In genomic region chr17:10073026-10073425, GRCh38 we compare ENCODE assay signal across 29 cellular contexts.
DNase-seq lines count a peak whose midpoint lies in the region; ATAC-seq and TF ChIP-seq lines count a peak whose summit lies in the region.
"Had no signal": no experiment of that assay in that cellular context is flagged by ENCODE, and none has a peak within 500 bp of the region (broad histone marks: within the 10 kb centered on the region; RNA-seq: fewer than 3 reads in every experiment).

No MANE protein-coding gene starts in this region.

- DNase-seq in CD14-positive monocyte (ENCODE audit: low spot score) (no peak), RWPE2 (ENCODE audit: low spot score) (no peak), glutamatergic neuron (no peak), sciatic nerve (ENCODE audit: low spot score) (peak; percentile 45), cerebellar cortex (ENCODE audit: low spot score) (no peak), vagina (ENCODE audit: extremely low spot score in 2 of 2) (no peak), thyroid gland (no peak)
- DNase-seq: activated CD8-positive, alpha-beta memory T cell treated with anti-CD3 and anti-CD28 coated beads, Interleukin-2, amount 50 U/mL, for 48 hours; activated CD8-positive, alpha-beta T cell treated with anti-CD3 and anti-CD28 coated beads for 36 hours; activated naive CD4-positive, alpha-beta T cell treated with Interleukin-2 at 50 U/mL for 16 hours; CD4-positive, alpha-beta T cell; H7; left lung; MV-4-11; NCI-H146; NCI-H226; stimulated activated CD4-positive, alpha-beta T cell treated with anti-CD3 and anti-CD28 coated beads, Interleukin-15, amount 100 ng/mL, for 24 hours; stimulated activated CD4-positive, alpha-beta T cell treated with anti-CD3 and anti-CD28 coated beads, Interleukin-4, amount 100 ng/mL, for 4 hours; transverse colon had no signal

- H3K36me3 Mint-ChIP-seq in CD14-positive monocyte (peaks cover 10 to 13% of the 10 kb centered on the region in 2 donors), glutamatergic neuron (ENCODE audit: unreplicated experiment) (peaks cover 8% of the 10 kb centered on the region)

- peak; percentile 60 for ATAC-seq in RWPE2 (ENCODE audit: low read depth)
- ATAC-seq in sciatic nerve: no peak
- no peak for ATAC-seq in HG02870 (IDR thresholded peaks at IDR 0.05; ENCODE audit: unreplicated experiment)
- ATAC-seq: activated CD8-positive, alpha-beta T cell treated with anti-CD3 and anti-CD28 coated beads for 36 hours; gastroesophageal sphincter; left lung; Panc1 had no signal

- H3K4me3 ChIP-seq in RWPE2 (ENCODE audit: severe bottlenecking): no peak overlapping the region
- H3K4me3 ChIP-seq in vagina: no peak overlapping the region
- no peak overlapping the region for H3K4me3 ChIP-seq in thyroid gland (replicated peaks in 1 of 3)
- H3K4me3 ChIP-seq: A549, gastroesophageal sphincter, left lung, transverse colon had no signal

- H3K27ac Mint-ChIP-seq in CD14-positive monocyte (peak overlapping the region in 5 of 7 donors; percentile 7 to 68 (median 30)), glutamatergic neuron (ENCODE audit: unreplicated experiment) (peak overlapping the region; percentile 17)
- H3K27ac Mint-ChIP-seq: activated CD8-positive, alpha-beta T cell treated with anti-CD3 and anti-CD28 coated beads for 36 hours; activated T-helper 1 cell treated with anti-CD3 and anti-CD28 coated beads, Interleukin-12 subunit alpha, Interleukin-12 subunit beta, Interleukin-2, Interleukin-4 antibody, amounts not matched to agents 30 ng/mL and 10 ng/mL and 1 ng/mL, durations not matched to agents 14 hours and 24 hours and 36 hours; CD4-positive, alpha-beta T cell; T-helper 2 cell treated with Interferon-gamma antibody and Interleukin-4, amounts not matched to agents 5 μg/mL and 100 μg/mL, for 36 hours had no signal

- H3K4me3 Mint-ChIP-seq in CD14-positive monocyte: no peak overlapping the region
- H3K4me3 Mint-ChIP-seq in glutamatergic neuron (ENCODE audit: unreplicated experiment): no peak overlapping the region
- H3K4me3 Mint-ChIP-seq: activated CD8-positive, alpha-beta T cell treated with anti-CD3 and anti-CD28 coated beads for 36 hours; activated T-helper 1 cell treated with anti-CD3 and anti-CD28 coated beads, Interleukin-12 subunit alpha, Interleukin-12 subunit beta, Interleukin-2, Interleukin-4 antibody, amounts not matched to agents 30 ng/mL and 10 ng/mL and 1 ng/mL, durations not matched to agents 14 hours and 24 hours and 36 hours; CD4-positive, alpha-beta T cell; central memory CD8-positive, alpha-beta T cell; dendritic cell treated with granulocyte-macrophage colony-stimulating factor and Interleukin-4, amounts not matched to agents 40 ng/mL and 50 ng/mL, for 4 days; T-helper 2 cell treated with Interferon-gamma antibody and Interleukin-4, amounts not matched to agents 5 μg/mL and 100 μg/mL, for 36 hours had no signal

- H3K9me3 Mint-ChIP-seq in CD14-positive monocyte (peaks cover 6 to 9% (median 8%) of the 10 kb centered on the region in 7 donors), glutamatergic neuron (ENCODE audit: unreplicated experiment) (peaks cover 2% of the 10 kb centered on the region)
- H3K9me3 Mint-ChIP-seq: activated T-helper 1 cell treated with anti-CD3 and anti-CD28 coated beads, Interleukin-12 subunit alpha, Interleukin-12 subunit beta, Interleukin-2, Interleukin-4 antibody, amounts not matched to agents 30 ng/mL and 10 ng/mL and 1 ng/mL, durations not matched to agents 14 hours and 24 hours and 36 hours; central memory CD8-positive, alpha-beta T cell; T-helper 2 cell treated with Interferon-gamma antibody and Interleukin-4, amounts not matched to agents 5 μg/mL and 100 μg/mL, for 36 hours had no signal

- H3K27me3 ChIP-seq in RWPE2 (ENCODE audit: insufficient read depth, poor library complexity, severe bottlenecking) (no peaks in the 10 kb centered on the region), vagina (no peaks in the 10 kb centered on the region), thyroid gland (no peaks in the 10 kb centered on the region)
- H3K27me3 ChIP-seq: gastroesophageal sphincter, neutrophil, transverse colon had no signal

- no peaks in the 10 kb centered on the region for H3K9me3 ChIP-seq in RWPE2 (ENCODE audit: severe bottlenecking)
- H3K9me3 ChIP-seq in vagina: no peaks in the 10 kb centered on the region
- no peaks in the 10 kb centered on the region for H3K9me3 ChIP-seq in thyroid gland
- H3K9me3 ChIP-seq: gastroesophageal sphincter, left lung, neutrophil, transverse colon had no signal

- peaks cover 29% of the 10 kb centered on the region for H3K4me1 Mint-ChIP-seq in CD14-positive monocyte
- H3K4me1 Mint-ChIP-seq in glutamatergic neuron (ENCODE audit: low read depth, unreplicated experiment): no peaks in the 10 kb centered on the region

- H3K27me3 Mint-ChIP-seq in CD14-positive monocyte (ENCODE audit: low read depth in 3 of 3) (peaks cover 0 to 3% (median 2%) of the 10 kb centered on the region in 3 donors), glutamatergic neuron (ENCODE audit: unreplicated experiment) (peaks cover 2% of the 10 kb centered on the region)
- H3K27me3 Mint-ChIP-seq: activated CD8-positive, alpha-beta T cell treated with anti-CD3 and anti-CD28 coated beads for 36 hours; CD4-positive, alpha-beta T cell; central memory CD8-positive, alpha-beta T cell; dendritic cell treated with granulocyte-macrophage colony-stimulating factor and Interleukin-4, amounts not matched to agents 40 ng/mL and 50 ng/mL, for 4 days; progenitor cell of endocrine pancreas had no signal

- H3K4me1 ChIP-seq in RWPE2 (ENCODE audit: insufficient read depth, poor library complexity, severe bottlenecking) (no peaks in the 10 kb centered on the region), vagina (peaks cover 45% of the 10 kb centered on the region), thyroid gland (no peaks in the 10 kb centered on the region)
- H3K4me1 ChIP-seq: A549, transverse colon had no signal

- no peak for TF ChIP-seq POLR2A in vagina (IDR thresholded peaks at IDR 0.05)
- TF ChIP-seq POLR2A in thyroid gland (IDR thresholded peaks at IDR 0.05): no peak

- intact Hi-C loops in CD14-positive monocyte (cut with micrococcal nuclease): no loop called here
- intact Hi-C loops in sciatic nerve (cut with DNase I): no loop called here
- intact Hi-C loops in vagina (cut with DNase I): no loop called here
- intact Hi-C loops in thyroid gland (cut with DNase I): no loop called here

- no peaks in the 10 kb centered on the region for H3K36me3 ChIP-seq in RWPE2 (ENCODE audit: low read depth)
- H3K36me3 ChIP-seq in vagina: no peaks in the 10 kb centered on the region
- H3K36me3 ChIP-seq in thyroid gland: no peaks in the 10 kb centered on the region
- H3K36me3 ChIP-seq: gastroesophageal sphincter, left lung, neutrophil, transverse colon had no signal

- H3K27ac ChIP-seq in RWPE2 (ENCODE audit: poor library complexity, severe bottlenecking) (no peak overlapping the region), vagina (no peak overlapping the region), thyroid gland (no peak overlapping the region)
- H3K27ac ChIP-seq: A549, gastroesophageal sphincter, left lung, neutrophil, transverse colon had no signal

- TF ChIP-seq CTCF in CD14-positive monocyte (IDR thresholded peaks at IDR 0.05) (no peak), RWPE2 (IDR thresholded peaks at IDR 0.05; ENCODE audit: poor library complexity, severe bottlenecking) (no peak), glutamatergic neuron (IDR thresholded peaks at IDR 0.05; ENCODE audit: partially characterized antibody, unreplicated experiment) (no peak), vagina (IDR thresholded peaks at IDR 0.05) (no peak), thyroid gland (IDR thresholded peaks at IDR 0.05) (no peak)

- WGBS in thyroid gland, 2 donors: 78 to 82% methylated on average over 8 of the region's 8 CpGs
